8 cellular contexts compared by ENCODE assay signal in the genomic region with DNA sequence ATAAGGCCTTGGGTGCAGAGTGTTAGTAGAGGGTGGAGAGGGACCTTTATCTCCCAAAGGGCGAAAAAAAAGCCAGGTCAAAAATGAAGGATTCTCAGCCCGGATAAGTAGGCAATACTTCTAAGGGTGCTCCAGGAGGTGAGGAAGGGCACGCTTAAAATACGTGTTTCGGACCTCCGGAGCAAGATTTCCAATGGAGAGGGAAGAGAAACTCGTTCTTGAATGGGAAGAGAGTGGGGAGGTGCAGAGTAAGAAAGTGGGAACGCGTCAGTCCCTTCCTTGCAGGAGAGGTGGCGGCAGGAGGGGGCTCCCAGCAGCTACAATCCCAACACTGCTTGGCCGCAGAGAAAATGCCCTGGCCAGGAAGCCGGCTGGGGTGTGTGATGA. TPM values are rescaled to one million over a fixed set of nuclear protein-coding genes. Genes with fewer than 3 reads are reported as not detected.
DNase-seq lines count a peak whose midpoint lies in the region; ATAC-seq and TF ChIP-seq lines count a peak whose summit lies in the region.

No MANE protein-coding gene starts in this region.

- peaks cover 44% of the 10 kb centered on the region for H3K36me3 Mint-ChIP-seq in activated CD4-positive, alpha-beta memory T cell treated with anti-CD3 and anti-CD28 coated beads, Interleukin-2, amount 10 ng/mL, durations not matched to agents 7 days and 5 days (ENCODE audit: low read depth)

- peaks cover 49% of the 10 kb centered on the region for H3K4me1 Mint-ChIP-seq in activated CD4-positive, alpha-beta memory T cell treated with anti-CD3 and anti-CD28 coated beads, Interleukin-2, amount 10 ng/mL, durations not matched to agents 7 days and 5 days

- peaks cover 9 to 34% (median 27%) of the 10 kb centered on the region in 12 donors for H3K4me1 ChIP-seq in heart left ventricle
- H3K4me1 ChIP-seq in iPS-18a (ENCODE audit: control insufficient read depth, low read depth, low read length): peaks cover 12% of the 10 kb centered on the region
- H3K4me1 ChIP-seq in stomach: peaks cover 37 to 59% (median 55%) of the 10 kb centered on the region in 4 donors

- H3K27me3 ChIP-seq in heart left ventricle (no peaks in the 10 kb centered on the region), iPS-18a (ENCODE audit: control insufficient read depth, insufficient read depth, low read length) (no peaks in the 10 kb centered on the region), stomach (no peaks in the 10 kb centered on the region)

- CTCF ChIA-PET in activated CD4-positive, alpha-beta memory T cell treated with anti-CD3 and anti-CD28 coated beads, Interleukin-2, amount 10 ng/mL, durations not matched to agents 7 days and 5 days (lab: Charles Lee): interaction anchor here (1.6 to 2.2 kb wide), 2 partner anchors 114 to 137 kb away, joined by 4 to 6 read pairs; a partner anchor contains a TSS

- H3K9ac ChIP-seq in iPS-18a (ENCODE audit: low read length): peak overlapping the region; percentile 72

- no peak for DNase-seq in heart left ventricle
- no peak for DNase-seq in Right ventricle myocardium inferior (ENCODE audit: missing footprints)
- no peak for DNase-seq in activated CD4-positive, alpha-beta memory T cell treated with anti-CD3 and anti-CD28 coated beads, Interleukin-2, amount 10 ng/mL, durations not matched to agents 7 days and 5 days
- DNase-seq in stomach: no peak
- DNase-seq in DMS53 treated with DMSO at 0.1 percent for 48 hours (lab: John Stamatoyannopoulos, UW; ENCODE audit: unreplicated experiment): no peak
- no peak for DNase-seq in D341Med (ENCODE audit: low spot score)
- DNase-seq in activated CD4-positive, alpha-beta T cell treated with anti-CD3 and anti-CD28 coated beads, Interleukin-2, amount 50 U/mL, for 4 hours: no peak

- H3K27ac ChIP-seq in heart left ventricle (peak overlapping the region; percentile 24 to 88 (median 84)), iPS-18a (ENCODE audit: low read length) (no peak overlapping the region), stomach (peak overlapping the region; percentile 94 to 98 (median 96))

- no peaks in the 10 kb centered on the region for H3K27me3 Mint-ChIP-seq in activated CD4-positive, alpha-beta memory T cell treated with anti-CD3 and anti-CD28 coated beads, Interleukin-2, amount 10 ng/mL, durations not matched to agents 7 days and 5 days

- TF ChIP-seq POLR2A in heart left ventricle (IDR thresholded peaks at IDR 0.05): no peak
- TF ChIP-seq POLR2A in stomach (IDR thresholded peaks at IDR 0.05): no peak

- H3K9me3 Mint-ChIP-seq in activated CD4-positive, alpha-beta memory T cell treated with anti-CD3 and anti-CD28 coated beads, Interleukin-2, amount 10 ng/mL, durations not matched to agents 7 days and 5 days: no peaks in the 10 kb centered on the region

- H3K27ac Mint-ChIP-seq in activated CD4-positive, alpha-beta memory T cell treated with anti-CD3 and anti-CD28 coated beads, Interleukin-2, amount 10 ng/mL, durations not matched to agents 7 days and 5 days: peak overlapping the region; percentile 88

- H3K9me3 ChIP-seq in heart left ventricle (no peaks in the 10 kb centered on the region), iPS-18a (ENCODE audit: control insufficient read depth, low read depth, low read length) (no peaks in the 10 kb centered on the region), stomach (no peaks in the 10 kb centered on the region)

- 1 to 3% (median 2%) methylated on average over 11 to 12 of the region's 12 CpGs for WGBS in heart left ventricle, 4 donors
- WGBS in stomach, 5 donors: 1 to 3% (median 2%) methylated on average over 12 of the region's 12 CpGs

- H3K4me3 ChIP-seq in heart left ventricle (peak overlapping the region; percentile 59 to 99 (median 90)), iPS-18a (ENCODE audit: low read length) (peak overlapping the region; percentile 93), stomach (peak overlapping the region; percentile 78 to 99 (median 93))

- intact Hi-C loops in heart left ventricle (cut with DNase I) (loop anchor here in 6 of 10 donors (5.0 to 10.0 kb wide), 5 partner anchors 46 to 311 kb away; a partner anchor contains a TSS), Right ventricle myocardium inferior (cut with DNase I) (loop anchor here (2.0 kb wide), 2 partner anchors 50 to 102 kb away; a partner anchor contains a TSS), stomach (cut with DNase I; ENCODE audit: low total_unique reads) (no loop called here)

- ATAC-seq in heart left ventricle: peak in 1 of 4 donors; percentile 29
- no peak for ATAC-seq in Right ventricle myocardium inferior

- POLR2A ChIA-PET in activated CD4-positive, alpha-beta memory T cell treated with anti-CD3 and anti-CD28 coated beads, Interleukin-2, amount 10 ng/mL, durations not matched to agents 7 days and 5 days (lab: Charles Lee): interaction anchor here (0.9 to 2.8 kb wide), 11 partner anchors 9 to 185 kb away, joined by 3 to 20 read pairs (median 8); a partner anchor contains a TSS

- no peak for TF ChIP-seq CTCF in heart left ventricle (IDR thresholded peaks at IDR 0.05)
- no peak for TF ChIP-seq CTCF in stomach (IDR thresholded peaks at IDR 0.05)

- H3K36me3 ChIP-seq in heart left ventricle (peaks cover 0 to 33% (median 28%) of the 10 kb centered on the region in 9 donors), iPS-18a (ENCODE audit: control insufficient read depth, low read depth, low read length) (peaks cover 24% of the 10 kb centered on the region), stomach (peaks cover 0 to 33% (median 31%) of the 10 kb centered on the region in 4 donors)

- peak overlapping the region; percentile 94 for H3K4me3 Mint-ChIP-seq in activated CD4-positive, alpha-beta memory T cell treated with anti-CD3 and anti-CD28 coated beads, Interleukin-2, amount 10 ng/mL, durations not matched to agents 7 days and 5 days

- no peak for TF ChIP-seq EP300 in stomach (IDR thresholded peaks at IDR 0.05)

RNA-seq across cellular contexts. Expression of a gene that starts 0.6 kb away (rescaled TPM):
- total RNA-seq in heart left ventricle: 10 to 100 TPM; 46.6 to 91.9 (median 64.0) TPM
- 10 to 100 TPM; 10.7 to 39.4 TPM for polyA plus RNA-seq in heart left ventricle
- 53.2 TPM for total RNA-seq in Right ventricle myocardium inferior
- 10 to 100 TPM; 96.1 to 96.9 TPM for total RNA-seq in activated CD4-positive, alpha-beta memory T cell treated with anti-CD3 and anti-CD28 coated beads, Interleukin-2, amount 10 ng/mL, durations not matched to agents 7 days and 5 days
- 100 to 1,000 TPM in 3 of 5 donors, 10 to 100 TPM in 2; 45.5 to 164 (median 138) TPM for total RNA-seq in stomach
- polyA plus RNA-seq in stomach: 10 to 100 TPM; 19.6 to 59.6 (median 37.2) TPM

RNA-seq across cellular contexts. Expression of a gene that starts 46.7 kb away (rescaled TPM):
- under 1 TPM in 1 of 9 donors, not detected in 8; 0.81 TPM for total RNA-seq in heart left ventricle
- not detected for polyA plus RNA-seq in heart left ventricle
- not detected for total RNA-seq in Right ventricle myocardium inferior
- total RNA-seq in activated CD4-positive, alpha-beta memory T cell treated with anti-CD3 and anti-CD28 coated beads, Interleukin-2, amount 10 ng/mL, durations not matched to agents 7 days and 5 days: not detected
- not detected for total RNA-seq in stomach
- not detected for polyA plus RNA-seq in stomach

RNA-seq across cellular contexts. Expression of a gene that starts 50.2 kb away (rescaled TPM):
- total RNA-seq in heart left ventricle: 100 to 1,000 TPM; 147 to 237 (median 179) TPM
- polyA plus RNA-seq in heart left ventricle: 100 to 1,000 TPM in 1 of 2 donors, 10 to 100 TPM in 1; 96.8 to 263 TPM
- 191 TPM for total RNA-seq in Right ventricle myocardium inferior
- total RNA-seq in activated CD4-positive, alpha-beta memory T cell treated with anti-CD3 and anti-CD28 coated beads, Interleukin-2, amount 10 ng/mL, durations not matched to agents 7 days and 5 days: 10 to 100 TPM; 51.1 to 51.2 TPM
- 10 to 100 TPM; 32.6 to 88.8 (median 49.0) TPM for total RNA-seq in stomach
- polyA plus RNA-seq in stomach: 10 to 100 TPM; 36.5 to 39.6 (median 39.0) TPM
